In genomic region chr2:39538713-39539112, GRCh38 we compare ENCODE assay signal across 18 cellular contexts.
DNase-seq lines count a peak whose midpoint lies in the region; ATAC-seq, FAIRE-seq and TF ChIP-seq lines count a peak whose summit lies in the region.
"Had no signal": no experiment of that assay in that cellular context is flagged by ENCODE, and none has a peak within 500 bp of the region (broad histone marks: within the 10 kb centered on the region; RNA-seq: fewer than 3 reads in every experiment).

No MANE protein-coding gene starts in this region.

- no peak overlapping the region for H3K27ac ChIP-seq in HepG2 (ENCODE audit: extremely low read length, insufficient read depth, low read length)
- no peak overlapping the region for H3K27ac ChIP-seq in right lobe of liver
- H3K27ac ChIP-seq: C4-2B, GM23248 had no signal

- H3K9ac ChIP-seq in HepG2 (ENCODE audit: insufficient read depth, low read depth, low read length): no peak overlapping the region
- H3K9ac ChIP-seq: GM23248 had no signal

- H4K20me1 ChIP-seq in HepG2 (ENCODE audit: insufficient read depth, low read length): no peaks in the 10 kb centered on the region

- no peak for TF ChIP-seq CTCF in HepG2 (CRISPR knock-in tag; IDR thresholded peaks at IDR 0.05)
- TF ChIP-seq CTCF in right lobe of liver (IDR thresholded peaks at IDR 0.05): no peak
- no peak for TF ChIP-seq CTCF in fibroblast of mammary gland (conservative IDR thresholded peaks at IDR 0.05; ENCODE audit: control insufficient read depth, insufficient read depth, low read depth, low read length)

- no peak for TF ChIP-seq EP300 in HepG2 (IDR thresholded peaks at IDR 0.05; ENCODE audit: low read depth in 2 of 2, low read length in 2 of 2)
- no peak for TF ChIP-seq EP300 in HepG2 (CRISPR knock-in tag; IDR thresholded peaks at IDR 0.05; ENCODE audit: borderline replicate concordance)

- in situ Hi-C loops in HepG2 (cut with HindIII; ENCODE audit: extremely low pct_ligation_motif_present, low pct_unique_long_range_greater_than_20kb) (no loop called here), SK-MEL-5 (cut with HindIII; ENCODE audit: low pct_unique_long_range_greater_than_20kb, low sequenced_read_pairs) (no loop called here)

- no peak for ATAC-seq in HepG2
- no peak for ATAC-seq in right lobe of liver
- ATAC-seq in GM21528 (IDR thresholded peaks at IDR 0.05; ENCODE audit: low FRiP score, unreplicated experiment): no peak
- ATAC-seq: CD8-positive, alpha-beta T cell had no signal

- H3K4me3 ChIP-seq in HepG2 (replicated peaks in 1 of 3; ENCODE audit: insufficient read depth in 1 of 3, low read depth in 2 of 3, low read length in 3 of 3) (no peak overlapping the region), right lobe of liver (no peak overlapping the region), fibroblast of mammary gland (ENCODE audit: control insufficient read depth, low read depth, low read length) (no peak overlapping the region)
- H3K4me3 ChIP-seq: GM23248 had no signal

- no peak overlapping the region for H3K4me2 ChIP-seq in HepG2 (ENCODE audit: low read depth, low read length)

- CTCF ChIA-PET in HepG2 (lab: Yijun Ruan, JAX; ENCODE audit: low intra/inter-chr PET ratio, low total read pairs): no interaction called here

- TF ChIP-seq POLR2A in HepG2 (IDR thresholded peaks at IDR 0.05; ENCODE audit: insufficient read depth in 1 of 2, low read depth in 2 of 2, low read length in 2 of 2): no peak
- TF ChIP-seq POLR2A in right lobe of liver (IDR thresholded peaks at IDR 0.05): no peak

- no peak overlapping the region for H2AFZ ChIP-seq in HepG2 (ENCODE audit: low read length)
- H2AFZ ChIP-seq: GM23248 had no signal

- no TSS peak for BruUV-seq in HepG2 (replicated peaks; lab: Mats Ljungman, UMichigan)

- no peaks in the 10 kb centered on the region for H3K79me2 ChIP-seq in HepG2 (ENCODE audit: insufficient read depth, low read length)

- H3K36me3 ChIP-seq in HepG2 (replicated peaks in 1 of 2; ENCODE audit: control insufficient read depth in 1 of 2, insufficient read depth in 2 of 2, low read length in 2 of 2) (no peaks in the 10 kb centered on the region; a peak in 1 of 5 replicates), right lobe of liver (no peaks in the 10 kb centered on the region)

- POLR2A ChIA-PET in HepG2 (lab: Yijun Ruan, JAX): interaction anchor here (0.7 to 1.0 kb wide), 2 partner anchors 11 to 23 kb away, joined by 3 read pairs; no protein-coding TSS in a partner anchor

- no peak for DNase-seq in HepG2 (ENCODE audit: low spot score)
- DNase-seq in right lobe of liver: no peak
- peak; percentile 26 for DNase-seq in SK-MEL-5 (ENCODE audit: low read depth, low spot score)
- peak; percentile 15 for DNase-seq in fibroblast of mammary gland (ENCODE audit: low read depth)
- no peak for DNase-seq in frontal cortex (ENCODE audit: low spot score in 2 of 2)
- DNase-seq: Caco-2; CD4-positive, CD25-positive, alpha-beta regulatory T cell; CD8-positive, alpha-beta T cell; DMS153; DND-41; GM23248; H7; HCEC 1CT had no signal

- peaks cover 59% of the 10 kb centered on the region for H3K4me1 ChIP-seq in HepG2 (ENCODE audit: insufficient read depth, low read length)
- no peaks in the 10 kb centered on the region for H3K4me1 ChIP-seq in right lobe of liver
- H3K4me1 ChIP-seq: Caco-2 had no signal

- intact Hi-C loops in HepG2 (cut with micrococcal nuclease; ENCODE audit: unreplicated experiment) (no loop called here), right lobe of liver (cut with DNase I) (no loop called here)

- FAIRE-seq in HepG2 (lab: Jason Lieb, UNC) (no peak), frontal cortex (lab: Jason Lieb, UNC) (no peak)
- FAIRE-seq: G401.6, GM12892, H1 had no signal

- H3K27me3 ChIP-seq in HepG2 (ENCODE audit: control insufficient read depth in 1 of 2, insufficient read depth in 2 of 2, low read length in 2 of 2): no peaks in the 10 kb centered on the region
- no peaks in the 10 kb centered on the region for H3K27me3 ChIP-seq in right lobe of liver

- no peaks in the 10 kb centered on the region for H3K9me3 ChIP-seq in HepG2 (ENCODE audit: low read length)
- no peaks in the 10 kb centered on the region for H3K9me3 ChIP-seq in right lobe of liver
- H3K9me3 ChIP-seq: Caco-2 had no signal

- no peak for TF ChIP-seq RAD21 in HepG2 (CRISPR knock-in tag; IDR thresholded peaks at IDR 0.05)

TF ChIP-seq in HepG2, 621 proteins besides CTCF, POLR2A, EP300 and RAD21:
- TF ChIP-seq ZNF564 (CRISPR knock-in tag; IDR thresholded peaks at IDR 0.05) (peak; percentile 83; the same call in 1 of the 2 replicates), MTA3 (CRISPR knock-in tag; IDR thresholded peaks at IDR 0.05) (no peak), TARDBP (CRISPR knock-in tag; IDR thresholded peaks at IDR 0.05) (no peak), EHMT2 (IDR thresholded peaks at IDR 0.05; ENCODE audit: borderline replicate concordance, low read depth, low read length) (0 out of 2 replicates have a peak, but pooled peaks have one; percentile 5), ZNF546 (CRISPR knock-in tag; conservative IDR thresholded peaks at IDR 0.05) (no peak)

Comparison
In these comparisons a context has a peak if more than half of its experiments do, and no peak if none do; other contexts are left out.
1. DNase-seq: peak in SK-MEL-5 (single experiment) and fibroblast of mammary gland (single experiment); none in HepG2 (single experiment), right lobe of liver (0 of 3) and frontal cortex (0 of 2).